ENCODE assay signal across 9 cellular contexts in the genomic region with DNA sequence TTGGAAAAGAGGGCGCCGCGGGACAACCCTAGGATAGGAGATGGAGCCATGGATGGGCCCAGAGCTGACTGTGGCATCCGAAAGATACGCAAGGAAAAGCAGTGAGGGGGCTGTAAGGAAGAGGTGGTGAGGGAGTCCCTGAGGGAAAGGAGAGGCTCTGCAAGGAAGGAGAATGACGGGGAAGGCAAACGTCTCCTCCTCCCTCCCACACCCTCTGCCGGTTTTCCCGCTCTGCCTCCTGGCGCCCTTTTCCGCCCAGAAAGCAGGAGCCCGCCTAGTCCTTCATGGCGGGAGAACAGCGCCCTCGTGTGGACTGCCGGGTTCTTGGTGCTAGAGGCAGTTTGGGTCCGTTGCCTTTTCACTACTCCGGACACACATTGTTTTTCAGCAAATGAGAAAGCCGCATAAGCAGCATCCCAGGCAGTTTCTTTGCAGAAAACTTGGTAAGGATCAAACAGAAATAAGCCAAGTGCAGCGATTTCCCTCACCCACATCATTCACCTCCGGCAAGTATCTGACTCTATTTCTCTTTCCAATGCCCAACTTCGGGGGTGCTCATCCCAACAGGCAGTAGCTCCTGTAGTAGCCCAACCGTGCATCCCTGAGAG.
DNase-seq lines count a peak whose midpoint lies in the region; ATAC-seq and TF ChIP-seq lines count a peak whose summit lies in the region.
"Had no signal": no experiment of that assay in that cellular context is flagged by ENCODE, and none has a peak within 500 bp of the region (broad histone marks: within the 10 kb centered on the region; RNA-seq: fewer than 3 reads in every experiment).

No MANE protein-coding gene starts in this region.

- no peak overlapping the region for H3K4ac ChIP-seq in trophoblast cell (ENCODE audit: low read depth, low read length)

- no CpG with 5 or more reads among the region's 23 CpGs for WGBS in trophoblast cell (ENCODE audit: extremely low coverage, insufficient coverage, insufficient read length)

- H3K4me2 ChIP-seq in trophoblast cell (ENCODE audit: low read length) = no peak overlapping the region

- DNase-seq in DMS 273 (lab: John Stamatoyannopoulos, UW; ENCODE audit: unreplicated experiment) (peak; percentile 57), DMS 273 treated with DMSO at 0.1 percent for 48 hours (lab: John Stamatoyannopoulos, UW) (no peak), SJSA1 (ENCODE audit: low read depth in 1 of 2, low spot score in 2 of 2) (peak; percentile 76 to 90), Right ventricle myocardium superior (peak; percentile 92), trophoblast cell (peak; percentile 89 to 98), vagina (ENCODE audit: extremely low spot score in 2 of 2) (no peak)
- DNase-seq in activated naive CD4-positive, alpha-beta T cell treated with anti-CD3 and anti-CD28 coated beads, Interleukin-2, amount 50 U/mL, for 72 hours (ENCODE audit: low spot score in 2 of 2) = peak in 1 of 2 donors; percentile 70

- no peak overlapping the region for H3K18ac ChIP-seq in trophoblast cell (ENCODE audit: low read length)

- H4K91ac ChIP-seq in trophoblast cell (ENCODE audit: low read depth, low read length) = no peak overlapping the region

- intact Hi-C loops in Right ventricle myocardium superior (cut with DNase I) = loop anchor here (5.0 kb wide), 1 partner anchor 108 kb away; no protein-coding TSS in a partner anchor
- intact Hi-C loops in vagina (cut with DNase I) = no loop called here

- H3K9ac ChIP-seq in trophoblast cell (ENCODE audit: low read length) = peak overlapping the region; percentile 31
- H3K9ac ChIP-seq: BLaER1 treated with 17β-estradiol and CSF1 and Interleukin-3, amounts not matched to agents 10 nM and 100 nM had no signal

- H2AFZ ChIP-seq in trophoblast cell (ENCODE audit: insufficient read depth, low read length, poor library complexity) = no peak overlapping the region

- H2BK12ac ChIP-seq in trophoblast cell (ENCODE audit: low read length) = no peak overlapping the region

- H3K23ac ChIP-seq in trophoblast cell (ENCODE audit: low read length) = no peak overlapping the region

- no peaks in the 10 kb centered on the region for H3K9me3 Mint-ChIP-seq in activated naive CD4-positive, alpha-beta T cell treated with anti-CD3 and anti-CD28 coated beads, Interleukin-2, amount 50 U/mL, for 72 hours

- no peak overlapping the region for H2BK120ac ChIP-seq in trophoblast cell (ENCODE audit: insufficient read depth, low read length, poor library complexity)

- no peaks in the 10 kb centered on the region for H3K36me3 Mint-ChIP-seq in activated naive CD4-positive, alpha-beta T cell treated with anti-CD3 and anti-CD28 coated beads, Interleukin-2, amount 50 U/mL, for 72 hours

- H3K4me1 ChIP-seq in SJSA1 (replicated peaks) (no peaks in the 10 kb centered on the region), trophoblast cell (ENCODE audit: control insufficient read depth in 1 of 2, insufficient read depth in 2 of 2, low read length in 2 of 2) (no peaks in the 10 kb centered on the region), vagina (no peaks in the 10 kb centered on the region)
- H3K4me1 ChIP-seq: BLaER1 treated with 17β-estradiol and CSF1 and Interleukin-3, amounts not matched to agents 10 nM and 100 nM had no signal

- H2BK5ac ChIP-seq in trophoblast cell (ENCODE audit: low read depth, low read length, poor library complexity) = no peak overlapping the region

- H3K4me3 ChIP-seq in SJSA1 (no peak overlapping the region), trophoblast cell (ENCODE audit: low read depth, low read length) (peak overlapping the region; percentile 42), vagina (no peak overlapping the region)
- H3K4me3 ChIP-seq: BLaER1 treated with 17β-estradiol and CSF1 and Interleukin-3, amounts not matched to agents 10 nM and 100 nM had no signal

- H3K27me3 ChIP-seq in SJSA1 (replicated peaks) (no peaks in the 10 kb centered on the region), trophoblast cell (ENCODE audit: insufficient read depth, low read length) (no peaks in the 10 kb centered on the region), vagina (no peaks in the 10 kb centered on the region)
- H3K27me3 ChIP-seq: BLaER1 treated with 17β-estradiol and CSF1 and Interleukin-3, amounts not matched to agents 10 nM and 100 nM had no signal

- no peaks in the 10 kb centered on the region for H3K79me2 ChIP-seq in trophoblast cell (ENCODE audit: control insufficient read depth, insufficient read depth, low read length, poor library complexity)

- H3K27ac ChIP-seq in SJSA1 = no peak overlapping the region
- no peak overlapping the region for H3K27ac ChIP-seq in trophoblast cell (ENCODE audit: low read depth, low read length)
- H3K27ac ChIP-seq in vagina = no peak overlapping the region
- H3K27ac ChIP-seq: BLaER1 treated with 17β-estradiol and CSF1 and Interleukin-3, amounts not matched to agents 10 nM and 100 nM had no signal

- no peak overlapping the region for H3K27ac Mint-ChIP-seq in activated naive CD4-positive, alpha-beta T cell treated with anti-CD3 and anti-CD28 coated beads, Interleukin-2, amount 50 U/mL, for 72 hours

- H3K9me3 ChIP-seq in SJSA1 (replicated peaks) (no peaks in the 10 kb centered on the region), trophoblast cell (ENCODE audit: insufficient read depth, low read depth, low read length) (no peaks in the 10 kb centered on the region), vagina (no peaks in the 10 kb centered on the region)
- H3K9me3 ChIP-seq: BLaER1 treated with 17β-estradiol and CSF1 and Interleukin-3, amounts not matched to agents 10 nM and 100 nM had no signal

- H3K14ac ChIP-seq in trophoblast cell (ENCODE audit: low read length) = no peak overlapping the region

- H3K36me3 ChIP-seq in SJSA1 (no peaks in the 10 kb centered on the region), trophoblast cell (ENCODE audit: control insufficient read depth in 1 of 2, insufficient read depth in 2 of 2, low read length in 2 of 2) (no peaks in the 10 kb centered on the region), vagina (no peaks in the 10 kb centered on the region)
- H3K36me3 ChIP-seq: BLaER1 treated with 17β-estradiol and CSF1 and Interleukin-3, amounts not matched to agents 10 nM and 100 nM had no signal

- ATAC-seq in HG03354 (IDR thresholded peaks at IDR 0.05; ENCODE audit: poor library complexity, severe bottlenecking, unreplicated experiment) (peak; percentile 84), Right ventricle myocardium superior (ENCODE audit: poor library complexity) (peak; percentile 95)
- peak; percentile 64 to 71 for ATAC-seq in activated naive CD4-positive, alpha-beta T cell treated with anti-CD3 and anti-CD28 coated beads, Interleukin-2, amount 50 U/mL, for 72 hours

- no peak for TF ChIP-seq POLR2A in vagina (IDR thresholded peaks at IDR 0.05)

- no peak overlapping the region for H4K8ac ChIP-seq in trophoblast cell (ENCODE audit: low read depth, low read length)

- H2AK5ac ChIP-seq in trophoblast cell (ENCODE audit: low read length) = no peak overlapping the region

- H3K79me1 ChIP-seq in trophoblast cell (ENCODE audit: low read length) = no peaks in the 10 kb centered on the region

- TF ChIP-seq CTCF in vagina (IDR thresholded peaks at IDR 0.05) = peak; percentile 82 to 86 (median 85)

- no peak overlapping the region for H4K12ac ChIP-seq in trophoblast cell (ENCODE audit: low read depth, low read length)

Comparison
In these comparisons a context has a peak if more than half of its experiments do, and no peak if none do; other contexts are left out.
1. DNase-seq: peak in DMS 273 (single experiment), SJSA1 (2 of 2), Right ventricle myocardium superior (single experiment) and trophoblast cell (2 of 2); none in DMS 273 treated with DMSO at 0.1 percent for 48 hours (single experiment) and vagina (0 of 2).
2. Peak in every context shown above with its lines, with median percentiles within 50 percentile points of each other: ATAC-seq.